8 cellular contexts compared by ENCODE assay signal in the genomic region with DNA sequence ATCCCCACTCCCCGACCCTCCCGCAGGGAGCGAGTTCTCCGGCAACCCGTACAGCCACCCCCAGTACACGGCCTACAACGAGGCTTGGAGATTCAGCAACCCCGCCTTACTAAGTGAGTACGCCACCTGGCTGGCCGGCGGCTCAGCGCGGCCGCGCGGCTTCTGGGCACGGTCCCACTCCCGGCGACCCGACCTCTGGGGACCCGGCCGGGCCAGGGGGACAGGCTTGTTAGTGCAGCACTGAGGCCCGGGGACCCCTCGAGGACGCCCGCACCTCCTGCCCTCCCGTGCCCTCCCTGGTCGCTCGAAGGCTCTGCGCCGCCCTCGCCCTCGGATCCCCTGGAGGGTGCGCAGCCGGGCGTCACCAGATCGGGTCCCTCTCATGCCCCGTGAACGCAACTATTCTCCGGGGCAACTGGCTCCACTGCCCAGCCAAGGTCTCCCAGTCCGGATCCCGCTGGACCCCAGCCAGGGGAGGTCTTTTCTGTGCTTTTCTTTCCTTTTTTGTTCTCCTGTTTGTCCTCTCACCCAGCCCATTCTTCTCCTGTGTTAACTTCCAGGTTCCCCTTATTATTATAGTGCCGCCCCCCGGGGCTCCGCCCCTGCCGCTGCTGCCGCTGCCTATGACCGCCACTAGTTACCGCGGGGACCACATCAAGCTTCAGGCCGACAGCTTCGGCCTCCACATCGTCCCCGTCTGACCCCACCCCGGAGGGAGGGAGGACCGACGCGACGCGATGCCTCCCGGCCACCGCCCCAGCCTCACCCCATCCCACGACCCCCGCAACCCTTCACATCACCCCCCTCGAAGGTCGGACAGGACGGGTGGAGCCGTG.
DNase-seq lines count a peak whose midpoint lies in the region; ATAC-seq, FAIRE-seq and TF ChIP-seq lines count a peak whose summit lies in the region.

No MANE protein-coding gene starts in this region.

- H3K79me2 ChIP-seq in K562 (ENCODE audit: control insufficient read depth, insufficient read depth, low read length) = no peaks in the 10 kb centered on the region

- POLR2A ChIA-PET in K562 (lab: Yijun Ruan, JAX) = no interaction called here

- H3K36me3 ChIP-seq in K562 (ENCODE audit: control insufficient read depth, insufficient read depth, low read length) (no peaks in the 10 kb centered on the region), thymus (ENCODE audit: control insufficient read depth, insufficient read depth) (no peaks in the 10 kb centered on the region)

- no peaks in the 10 kb centered on the region; the same call in 1 of the 2 replicates for H4K20me1 ChIP-seq in K562 (replicated peaks; ENCODE audit: control insufficient read depth, insufficient read depth, low read length)

- in situ Hi-C loops in K562 (cut with MboI) = no loop called here

- H3K4me1 ChIP-seq in K562 (replicated peaks in 1 of 2; ENCODE audit: control insufficient read depth in 2 of 2, insufficient read depth in 2 of 2, low read length in 2 of 2) (peaks cover 0 to 37% of the 10 kb centered on the region in 2 experiments; a peak in 2 of 5 replicates), thymus (ENCODE audit: control insufficient read depth, insufficient read depth, low read length) (no peaks in the 10 kb centered on the region)

- WGBS in K562 (ENCODE audit: insufficient coverage, low coverage, missing lambda C conversion rate) = 23% methylated on average over 20 of the region's 68 CpGs
- 1% methylated on average over 68 of the region's 68 CpGs for WGBS in thymus

- TF ChIP-seq POLR2A in K562 (conservative IDR thresholded peaks at IDR 0.05) = no peak

- no peaks in the 10 kb centered on the region for H3K9me1 ChIP-seq in K562 (ENCODE audit: control insufficient read depth, insufficient read depth, low read length)

- DNase-seq in DMS53 (lab: John Stamatoyannopoulos, UW) (peak; percentile 43), DMS53 treated with DMSO at 0.1 percent for 48 hours (lab: John Stamatoyannopoulos, UW; ENCODE audit: unreplicated experiment) (no peak), NOMO-1 treated with DMSO at 0.1 percent for 48 hours (lab: John Stamatoyannopoulos, UW; ENCODE audit: unreplicated experiment) (peak; percentile 60), K562 (ENCODE audit: extremely low read depth in 1 of 4, low spot score in 3 of 4) (peak in 2 of 4 experiments; percentile 13 to 19), left lobe of liver (ENCODE audit: low spot score) (no peak)

- H3K27me3 ChIP-seq in K562 (ENCODE audit: control insufficient read depth in 2 of 2, insufficient read depth in 2 of 2, low read length in 2 of 2) (peaks cover 0 to 41% of the 10 kb centered on the region in 2 experiments; a peak in 2 of 5 replicates), thymus (ENCODE audit: control insufficient read depth, insufficient read depth) (peaks cover 81% of the 10 kb centered on the region)

- H3K4me2 ChIP-seq in K562 (ENCODE audit: insufficient read depth, low read length) = no peak overlapping the region

- intact Hi-C loops in K562 (cut with micrococcal nuclease) = no loop called here

- no peak for FAIRE-seq in K562 (lab: Jason Lieb, UNC)

- H3K9ac ChIP-seq in K562 (ENCODE audit: insufficient read depth in 1 of 2, low read depth in 2 of 2, low read length in 2 of 2) = no peak overlapping the region

- H3K4me3 ChIP-seq in K562 (no peak overlapping the region), thymus (ENCODE audit: low read length) (peak overlapping the region; percentile 30)

- H3K27ac ChIP-seq in K562 (ENCODE audit: extremely low read depth, low read depth, low read length) = no peak overlapping the region
- no peak overlapping the region for H3K27ac ChIP-seq in thymus (ENCODE audit: low read depth)

- H2AFZ ChIP-seq in K562 (ENCODE audit: low read depth, low read length) = no peak overlapping the region

- CTCF ChIA-PET in K562 (lab: Yijun Ruan, JAX; ENCODE audit: low intra/inter-chr PET ratio) = no interaction called here

- no TSS peak for BruUV-seq in K562 (replicated peaks; lab: Mats Ljungman, UMichigan)

- peak; percentile 54 for ATAC-seq in K562
- ATAC-seq in left lobe of liver = peak; percentile 71
- ATAC-seq in GM21619 (IDR thresholded peaks at IDR 0.05; ENCODE audit: unreplicated experiment) = no peak
- no peak for ATAC-seq in HG02571 (IDR thresholded peaks at IDR 0.05; ENCODE audit: unreplicated experiment)

- TF ChIP-seq EP300 in K562 (IDR thresholded peaks at IDR 0.05; ENCODE audit: low read length) = no peak

- H3K9me3 ChIP-seq in K562 (replicated peaks; ENCODE audit: control insufficient read depth, insufficient read depth, low read depth, low read length) (no peaks in the 10 kb centered on the region), thymus (ENCODE audit: control insufficient read depth) (no peaks in the 10 kb centered on the region)

- TF ChIP-seq CTCF in K562 (IDR thresholded peaks at IDR 0.05 in 2 of 3, conservative IDR thresholded peaks at IDR 0.05 in 1 of 3; ENCODE audit: insufficient read depth in 2 of 3, low read depth in 1 of 3, low read length in 3 of 3) = no peak

- TF ChIP-seq RAD21 in K562 (CRISPR knock-in tag; conservative IDR thresholded peaks at IDR 0.05 in 1 of 2, IDR thresholded peaks at IDR 0.05 in 1 of 2) = no peak

TF ChIP-seq in K562, 482 proteins besides CTCF, POLR2A, EP300 and RAD21:
- TF ChIP-seq RUNX1 (IDR thresholded peaks at IDR 0.05; ENCODE audit: low read depth) (no peak), POLR2AphosphoS5 (IDR thresholded peaks at IDR 0.05; ENCODE audit: control insufficient read depth, insufficient read depth, low read depth, low read length) (no peak), ZZZ3 (IDR thresholded peaks at IDR 0.05) (no peak), SNRNP70 (optimal IDR thresholded peaks at IDR 0.05; ENCODE audit: low read depth, low read length) (no peak), ZNF347 (CRISPR knock-in tag; IDR thresholded peaks at IDR 0.05; ENCODE audit: low read depth) (no peak), TEAD4 (IDR thresholded peaks at IDR 0.05; ENCODE audit: low read length) (no peak), TEAD4 (CRISPR knock-in tag; IDR thresholded peaks at IDR 0.05; ENCODE audit: borderline replicate concordance) (no peak), ZNF134 (CRISPR knock-in tag; conservative IDR thresholded peaks at IDR 0.05) (no peak), TFAM (CRISPR knock-in tag; conservative IDR thresholded peaks at IDR 0.05) (no peak), ZNF121 (CRISPR knock-in tag; conservative IDR thresholded peaks at IDR 0.05) (no peak), NR3C1 (CRISPR knock-in tag; IDR thresholded peaks at IDR 0.05) (no peak), CCNT2 (IDR thresholded peaks at IDR 0.05; ENCODE audit: borderline replicate concordance, extremely low read depth, insufficient read length, low read depth, low read length) (no peak)
- TF ChIP-seq, protein P1, sequence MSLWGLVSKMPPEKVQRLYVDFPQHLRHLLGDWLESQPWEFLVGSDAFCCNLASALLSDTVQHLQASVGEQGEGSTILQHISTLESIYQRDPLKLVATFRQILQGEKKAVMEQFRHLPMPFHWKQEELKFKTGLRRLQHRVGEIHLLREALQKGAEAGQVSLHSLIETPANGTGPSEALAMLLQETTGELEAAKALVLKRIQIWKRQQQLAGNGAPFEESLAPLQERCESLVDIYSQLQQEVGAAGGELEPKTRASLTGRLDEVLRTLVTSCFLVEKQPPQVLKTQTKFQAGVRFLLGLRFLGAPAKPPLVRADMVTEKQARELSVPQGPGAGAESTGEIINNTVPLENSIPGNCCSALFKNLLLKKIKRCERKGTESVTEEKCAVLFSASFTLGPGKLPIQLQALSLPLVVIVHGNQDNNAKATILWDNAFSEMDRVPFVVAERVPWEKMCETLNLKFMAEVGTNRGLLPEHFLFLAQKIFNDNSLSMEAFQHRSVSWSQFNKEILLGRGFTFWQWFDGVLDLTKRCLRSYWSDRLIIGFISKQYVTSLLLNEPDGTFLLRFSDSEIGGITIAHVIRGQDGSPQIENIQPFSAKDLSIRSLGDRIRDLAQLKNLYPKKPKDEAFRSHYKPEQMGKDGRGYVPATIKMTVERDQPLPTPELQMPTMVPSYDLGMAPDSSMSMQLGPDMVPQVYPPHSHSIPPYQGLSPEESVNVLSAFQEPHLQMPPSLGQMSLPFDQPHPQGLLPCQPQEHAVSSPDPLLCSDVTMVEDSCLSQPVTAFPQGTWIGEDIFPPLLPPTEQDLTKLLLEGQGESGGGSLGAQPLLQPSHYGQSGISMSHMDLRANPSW (CRISPR knock-in tag; IDR thresholded peaks at IDR 0.05) = no peak

Comparison
In these comparisons a context has a peak if more than half of its experiments do, and no peak if none do; other contexts are left out.
1. DNase-seq: peak in DMS53 (single experiment) and NOMO-1 treated with DMSO at 0.1 percent for 48 hours (single experiment); none in DMS53 treated with DMSO at 0.1 percent for 48 hours (single experiment) and left lobe of liver (single experiment).
2. ATAC-seq: peak in K562 (single experiment) and left lobe of liver (single experiment); none in GM21619 (single experiment) and HG02571 (single experiment).